ENCODE assay signal across 8 cellular contexts in the genomic region with DNA sequence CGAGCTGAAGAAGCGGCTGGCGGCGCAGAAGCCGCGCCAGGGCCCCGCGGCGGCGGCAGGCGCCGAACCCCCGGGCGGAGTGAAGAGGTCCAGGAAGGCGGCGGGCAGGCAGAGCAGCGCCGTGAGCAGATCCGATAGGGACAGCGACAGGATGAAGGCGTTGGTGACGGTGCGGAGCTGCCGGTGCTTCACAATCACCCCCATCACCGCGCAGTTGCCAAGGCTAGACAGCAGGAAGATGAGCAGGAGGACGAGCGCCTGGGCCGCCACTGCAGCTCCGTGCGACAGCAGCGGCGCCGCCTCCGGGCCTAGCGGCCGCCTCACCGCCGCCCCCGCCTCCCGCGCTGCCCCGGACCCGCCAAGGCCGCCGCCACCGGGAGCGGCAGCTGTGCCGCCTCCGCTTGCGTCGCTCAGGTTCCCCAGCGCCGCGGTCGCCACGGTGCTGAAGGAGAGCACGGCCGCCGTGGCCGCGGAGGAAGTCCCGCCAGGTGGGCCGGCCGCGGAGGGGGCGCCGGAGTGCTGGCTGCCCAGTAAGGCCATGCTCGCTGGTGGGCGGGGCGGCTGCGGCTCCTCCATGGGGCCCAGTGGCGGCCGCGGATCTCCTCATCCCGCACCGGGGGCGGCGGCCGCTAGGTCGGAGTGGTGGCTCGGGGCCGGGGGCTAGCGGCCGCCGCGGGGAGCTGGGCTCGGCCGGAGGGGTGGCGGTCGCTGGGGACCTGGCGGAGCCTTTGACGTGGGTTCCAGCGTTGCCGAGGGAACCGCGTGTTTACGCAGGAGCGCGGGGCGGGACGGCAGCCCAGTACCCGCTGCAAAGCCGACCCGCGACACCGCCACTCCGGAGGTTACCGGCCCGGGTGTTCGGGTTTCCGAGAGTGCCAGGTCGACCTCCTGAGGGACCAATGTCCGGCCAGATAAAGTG. TPM values are rescaled to one million over a fixed set of nuclear protein-coding genes. Genes with fewer than 3 reads are reported as not detected.
A peak's percentile ranks its signal among the peaks of the same experiment; 100 is the strongest.
DNase-seq lines count a peak whose midpoint lies in the region; ATAC-seq, FAIRE-seq and TF ChIP-seq lines count a peak whose summit lies in the region.

A gene with protein sequence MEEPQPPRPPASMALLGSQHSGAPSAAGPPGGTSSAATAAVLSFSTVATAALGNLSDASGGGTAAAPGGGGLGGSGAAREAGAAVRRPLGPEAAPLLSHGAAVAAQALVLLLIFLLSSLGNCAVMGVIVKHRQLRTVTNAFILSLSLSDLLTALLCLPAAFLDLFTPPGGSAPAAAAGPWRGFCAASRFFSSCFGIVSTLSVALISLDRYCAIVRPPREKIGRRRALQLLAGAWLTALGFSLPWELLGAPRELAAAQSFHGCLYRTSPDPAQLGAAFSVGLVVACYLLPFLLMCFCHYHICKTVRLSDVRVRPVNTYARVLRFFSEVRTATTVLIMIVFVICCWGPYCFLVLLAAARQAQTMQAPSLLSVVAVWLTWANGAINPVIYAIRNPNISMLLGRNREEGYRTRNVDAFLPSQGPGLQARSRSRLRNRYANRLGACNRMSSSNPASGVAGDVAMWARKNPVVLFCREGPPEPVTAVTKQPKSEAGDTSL (minus strand): TSS at position 730 of the 919 bp plus-strand sequence. CDS start 154 bp downstream, at position 576.

- peak within 1 kb of the TSS; percentile 25 for H3K27ac ChIP-seq in CD8-positive, alpha-beta memory T cell (ENCODE audit: low read depth, low read length)
- H3K27ac ChIP-seq in WERI-Rb-1 (peak within 1 kb of the TSS; percentile 49), smooth muscle cell (ENCODE audit: low read depth) (peak within 1 kb of the TSS; percentile 41)

- H3K4me1 ChIP-seq in CD8-positive, alpha-beta memory T cell (ENCODE audit: insufficient read depth, low read length), result peaks cover 9% of the 10 kb centered on the region
- H3K4me1 ChIP-seq in smooth muscle cell (ENCODE audit: low read depth), result peaks cover 5% of the 10 kb centered on the region

- peak; percentile 39 to 76 (median 60) for DNase-seq in CD8-positive, alpha-beta memory T cell
- peak; percentile 39 for DNase-seq in HTR-8/SVneo (ENCODE audit: insufficient read length, low spot score)
- DNase-seq in WERI-Rb-1, result peak; percentile 77
- DNase-seq in cardiac fibroblast (ENCODE audit: low read depth in 2 of 2), result peak; percentile 45 to 56
- DNase-seq in islet precursor cell, result peak; percentile 86
- peak; percentile 58 for DNase-seq in smooth muscle cell (lab: John Stamatoyannopoulos, UW; ENCODE audit: unreplicated experiment)
- DNase-seq in cortex of kidney (lab: John Stamatoyannopoulos, UW), result no peak

- peaks cover 6 to 21% (median 12%) of the 10 kb centered on the region in 3 donors for H3K4me1 Mint-ChIP-seq in CD8-positive, alpha-beta memory T cell

- WGBS in smooth muscle cell (ENCODE audit: low lambda C conversion rate), result 2% methylated on average over 90 of the region's 114 CpGs

- no peaks in the 10 kb centered on the region for H3K27me3 ChIP-seq in CD8-positive, alpha-beta memory T cell (ENCODE audit: insufficient read depth, low read length, poor library complexity, severe bottlenecking)
- H3K27me3 ChIP-seq in WERI-Rb-1 (ENCODE audit: insufficient read depth, low read depth, severe bottlenecking) (no peaks in the 10 kb centered on the region), smooth muscle cell (ENCODE audit: low read depth) (no peaks in the 10 kb centered on the region)

- peak within 1 kb of the TSS; percentile 55 for H3K4me3 ChIP-seq in CD8-positive, alpha-beta memory T cell (ENCODE audit: low read length)
- H3K4me3 ChIP-seq in WERI-Rb-1 (ENCODE audit: low read depth, low read length) (peak within 1 kb of the TSS; percentile 69), cardiac fibroblast (replicated peaks in 1 of 2; ENCODE audit: low read depth in 2 of 2, low read length in 2 of 2) (peak within 1 kb of the TSS; percentile 43 to 52), smooth muscle cell (peak within 1 kb of the TSS; percentile 66)

- no peak within 1 kb of the TSS for H3K9ac ChIP-seq in smooth muscle cell (ENCODE audit: low read depth)

- H3K9me3 ChIP-seq in CD8-positive, alpha-beta memory T cell (ENCODE audit: low read length), result no peaks in the 10 kb centered on the region
- H3K9me3 ChIP-seq in WERI-Rb-1 (ENCODE audit: severe bottlenecking), result no peaks in the 10 kb centered on the region
- no peaks in the 10 kb centered on the region for H3K9me3 ChIP-seq in smooth muscle cell (replicated peaks; ENCODE audit: low read depth)

- H3K4me3 Mint-ChIP-seq in CD8-positive, alpha-beta memory T cell, result peak within 1 kb of the TSS; percentile 88 to 95 (median 89)

- peaks cover 25% of the 10 kb centered on the region for H4K20me1 ChIP-seq in smooth muscle cell (ENCODE audit: low read depth)

- peaks cover 11% of the 10 kb centered on the region for H3F3A ChIP-seq in smooth muscle cell (ENCODE audit: low read depth)

- peak within 1 kb of the TSS; percentile 88 to 96 (median 92) for H3K27ac Mint-ChIP-seq in CD8-positive, alpha-beta memory T cell

- peak within 1 kb of the TSS; percentile 96 for H3K4me2 ChIP-seq in smooth muscle cell

- peaks cover 0 to 2% (median 1%) of the 10 kb centered on the region in 3 donors for H3K36me3 Mint-ChIP-seq in CD8-positive, alpha-beta memory T cell

- TF ChIP-seq CTCF in WERI-Rb-1 (IDR thresholded peaks at IDR 0.05; ENCODE audit: low read depth, low read length) (no peak), cardiac fibroblast (IDR thresholded peaks at IDR 0.05; ENCODE audit: low read depth, low read length) (no peak), smooth muscle cell (IDR thresholded peaks at IDR 0.05; ENCODE audit: borderline replicate concordance, insufficient read depth, poor library complexity, severe bottlenecking) (no peak)

- peak; percentile 41 for ATAC-seq in GM19468 (IDR thresholded peaks at IDR 0.05; ENCODE audit: extremely low read depth, unreplicated experiment)

- no peaks in the 10 kb centered on the region for H3K36me3 ChIP-seq in CD8-positive, alpha-beta memory T cell (ENCODE audit: insufficient read depth, low read length)
- H3K36me3 ChIP-seq in WERI-Rb-1, result peaks cover 12% of the 10 kb centered on the region; the same call in 1 of the 2 replicates
- H3K36me3 ChIP-seq in smooth muscle cell (ENCODE audit: low read depth), result no peaks in the 10 kb centered on the region

- H3K9me3 Mint-ChIP-seq in CD8-positive, alpha-beta memory T cell, result no peaks in the 10 kb centered on the region

- H2AFZ ChIP-seq in smooth muscle cell (ENCODE audit: low read depth), result peak within 1 kb of the TSS; percentile 57

- CTCF ChIA-PET in CD8-positive, alpha-beta memory T cell (lab: Charles Lee), result interaction anchor here (1.5 to 3.3 kb wide), 2 partner anchors 18 to 21 kb away, joined by 4 to 15 read pairs; a partner anchor contains a TSS

- H3K27me3 Mint-ChIP-seq in CD8-positive, alpha-beta memory T cell, result peaks cover 0 to 7% of the 10 kb centered on the region in 2 donors

- no peak for FAIRE-seq in HTR-8/SVneo (lab: Jason Lieb, UNC)

- POLR2A ChIA-PET in CD8-positive, alpha-beta memory T cell (lab: Charles Lee), result interaction anchor here (1.0 to 3.6 kb wide), 2 partner anchors 19 to 783 kb away, joined by 3 to 24 read pairs; a partner anchor contains a TSS

- H3K79me2 ChIP-seq in smooth muscle cell (ENCODE audit: low read depth), result no peaks in the 10 kb centered on the region

RNA-seq across cellular contexts. Expression of the gene that starts here (rescaled TPM):
- under 1 TPM; 0.73 to 0.90 TPM for total RNA-seq in CD8-positive, alpha-beta memory T cell
- polyA plus RNA-seq in CD8-positive, alpha-beta memory T cell, result 0.64 TPM
- 2.1 and 3.1 TPM in 2 replicates for total RNA-seq in smooth muscle cell
- polyA plus RNA-seq in smooth muscle cell, result 0.40 and 1.1 TPM in 2 replicates

Comparison
In these comparisons a context has a peak if more than half of its experiments do, and no peak if none do; other contexts are left out.
1. Peak in DNase-seq, H3K4me3 ChIP-seq and H3K27ac ChIP-seq in CD8-positive, alpha-beta memory T cell; RNA of the gene not detected or under 1 TPM.